In the genomic region with DNA sequence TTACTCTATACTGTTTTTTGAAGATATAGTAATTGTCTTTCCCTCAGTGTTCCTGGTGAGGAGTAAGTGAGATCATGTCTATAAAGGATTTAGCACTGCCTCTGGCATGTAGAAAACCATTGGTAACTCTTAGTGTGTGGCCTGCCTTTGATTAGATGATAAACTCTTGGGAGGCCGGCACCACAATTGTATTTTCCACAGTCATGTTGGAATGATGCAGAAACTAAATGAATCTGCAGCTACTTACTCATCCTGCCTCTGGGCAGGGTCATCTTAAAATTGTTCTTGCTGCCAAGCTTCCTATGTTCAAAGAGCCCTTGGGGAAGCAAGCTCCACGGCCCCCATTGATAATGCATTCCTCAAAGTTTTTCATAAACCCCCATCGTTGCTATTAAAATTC, we compare ENCODE assay signal across 21 cellular contexts.
"Had no signal": no experiment of that assay in that cellular context is flagged by ENCODE, and none has a peak within 500 bp of the region (broad histone marks: within the 10 kb centered on the region; RNA-seq: fewer than 3 reads in every experiment).

No MANE protein-coding gene starts in this region.

- H3K27ac Mint-ChIP-seq: endodermal cell; naive thymus-derived CD4-positive, alpha-beta T cell; nephron progenitor cell; stimulated activated effector memory CD8-positive, alpha-beta T cell treated with anti-CD3 and anti-CD28 coated beads, Interleukin-12 subunit alpha, Interleukin-12 subunit beta, amount 100 ng/mL, for 72 hours had no signal

- ATAC-seq: heart left ventricle; left colon; left ventricle myocardium superior; naive thymus-derived CD4-positive, alpha-beta T cell; right lobe of liver; stimulated activated effector memory CD8-positive, alpha-beta T cell treated with anti-CD3 and anti-CD28 coated beads, Interleukin-12 subunit alpha, Interleukin-12 subunit beta, amount 100 ng/mL, for 72 hours; stimulated activated naive CD8-positive, alpha-beta T cell treated with anti-CD3 and anti-CD28 coated beads, Interleukin-15, Interleukin-2, amounts not matched to agents 100 U/mL and 50 U/mL, for 24 hours; upper lobe of right lung had no signal

- H3K4me1 ChIP-seq: heart left ventricle, parathyroid adenoma, prostate gland, right lobe of liver, suprapubic skin, thyroid gland, upper lobe of right lung, vagina had no signal

- H3K27me3 ChIP-seq: heart left ventricle, right lobe of liver, suprapubic skin, thyroid gland, upper lobe of right lung, vagina had no signal

- DNase-seq: dermis blood vessel endothelial cell; endodermal cell; erythroblast; heart left ventricle; hippocampal formation; left colon; left ventricle myocardium superior; naive thymus-derived CD4-positive, alpha-beta T cell; nephron progenitor cell; right lobe of liver; stimulated activated CD4-positive, alpha-beta T cell treated with anti-CD3 and anti-CD28 coated beads, Interleukin-4, amount 100 ng/mL, for 1 hour; stimulated activated CD8-positive, alpha-beta memory T cell treated with anti-CD3 and anti-CD28 coated beads, Interleukin-4, amount 100 ng/mL, for 48 hours; stimulated activated naive CD8-positive, alpha-beta T cell treated with anti-CD3 and anti-CD28 coated beads, Interleukin-15, Interleukin-2, amounts not matched to agents 100 U/mL and 50 U/mL, for 24 hours; thyroid gland; upper lobe of right lung had no signal

- H3K9ac ChIP-seq: parathyroid adenoma had no signal

- H3K27ac ChIP-seq: heart left ventricle, parathyroid adenoma, prostate gland, right lobe of liver, suprapubic skin, thyroid gland, upper lobe of right lung, vagina had no signal

- H3K4me3 ChIP-seq: heart left ventricle, lung, prostate gland, right lobe of liver, suprapubic skin, thyroid gland, upper lobe of right lung, vagina had no signal

- H3K36me3 ChIP-seq: heart left ventricle, prostate gland, right lobe of liver, suprapubic skin, thyroid gland, upper lobe of right lung, vagina had no signal

- H3K27me3 Mint-ChIP-seq: naive thymus-derived CD4-positive, alpha-beta T cell had no signal

- H3K4me1 Mint-ChIP-seq: endodermal cell; naive thymus-derived CD4-positive, alpha-beta T cell; nephron progenitor cell; stimulated activated effector memory CD8-positive, alpha-beta T cell treated with anti-CD3 and anti-CD28 coated beads, Interleukin-12 subunit alpha, Interleukin-12 subunit beta, amount 100 ng/mL, for 72 hours had no signal

- H3K9me3 ChIP-seq: prostate gland, right lobe of liver, thyroid gland, upper lobe of right lung, vagina had no signal

- H3K79me2 ChIP-seq: parathyroid adenoma had no signal

- H3K4me3 Mint-ChIP-seq: endodermal cell; naive thymus-derived CD4-positive, alpha-beta T cell; nephron progenitor cell; stimulated activated effector memory CD8-positive, alpha-beta T cell treated with anti-CD3 and anti-CD28 coated beads, Interleukin-12 subunit alpha, Interleukin-12 subunit beta, amount 100 ng/mL, for 72 hours had no signal

- H2AFZ ChIP-seq: parathyroid adenoma had no signal

- H3K36me3 Mint-ChIP-seq: stimulated activated effector memory CD8-positive, alpha-beta T cell treated with anti-CD3 and anti-CD28 coated beads, Interleukin-12 subunit alpha, Interleukin-12 subunit beta, amount 100 ng/mL, for 72 hours had no signal
